ENCODE assay signal across 7 cellular contexts in the genomic region with DNA sequence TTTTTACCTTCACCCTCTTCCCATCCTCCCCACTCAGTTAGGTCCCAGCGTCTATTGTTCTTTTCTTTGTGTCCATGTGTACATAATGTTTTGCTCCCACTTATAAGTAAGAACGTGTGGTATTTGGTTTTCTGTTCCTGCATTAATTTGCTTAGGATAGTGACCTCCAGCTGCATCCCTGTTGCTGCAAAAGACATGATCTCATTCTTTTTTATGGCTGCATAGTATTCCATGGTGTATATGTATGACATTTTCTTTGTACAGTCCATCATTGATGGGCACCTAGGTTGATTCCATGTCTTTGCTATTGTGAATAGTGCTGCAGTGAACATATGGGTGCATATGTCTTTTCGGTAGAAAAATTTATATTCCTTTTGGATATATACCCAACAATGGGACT.
DNase-seq lines count a peak whose midpoint lies in the region; ATAC-seq and TF ChIP-seq lines count a peak whose summit lies in the region.
"Not testable (repeated sequence)": the region's sequence is repeated elsewhere in the genome, so short reads cannot be mapped to it uniquely, and the experiment has no call there.

No MANE protein-coding gene starts in this region.

- peaks cover 47 to 82% (median 64%) of the 10 kb centered on the region in 4 donors for H3K4me1 Mint-ChIP-seq in CD4-positive, CD25-positive, alpha-beta regulatory T cell
- H3K4me1 Mint-ChIP-seq in IgD-negative memory B cell (peaks cover 54 to 66% (median 55%) of the 10 kb centered on the region in 3 donors), memory B cell (peaks cover 59% of the 10 kb centered on the region)
- H3K4me1 Mint-ChIP-seq in activated CD4-positive, alpha-beta T cell treated with anti-CD3 and anti-CD28 coated beads, Interleukin-2, amount 10 ng/mL, durations not matched to agents 24 days and 14 days, result peaks cover 65% of the 10 kb centered on the region
- peaks cover 68% of the 10 kb centered on the region for H3K4me1 Mint-ChIP-seq in activated T-helper 17 cell treated with anti-CD3 and anti-CD28 coated beads, Interleukin-2, amount 50 U/mL, for 72 hours
- peaks cover 55% of the 10 kb centered on the region for H3K4me1 Mint-ChIP-seq in activated naive CD8-positive, alpha-beta T cell treated with anti-CD3 and anti-CD28 coated beads, Interleukin-2, amount 10 ng/mL, durations not matched to agents 7 days and 5 days

- intact Hi-C loops in activated CD4-positive, alpha-beta T cell treated with anti-CD3 and anti-CD28 coated beads, Interleukin-2, amount 10 ng/mL, durations not matched to agents 24 days and 14 days (cut with micrococcal nuclease), result loop anchor here (10.0 kb wide), 1 partner anchor 1145 kb away; no protein-coding TSS in a partner anchor
- intact Hi-C loops in spleen (cut with DNase I; ENCODE audit: low total_unique reads), result not testable (repeated sequence)

- H3K4me3 Mint-ChIP-seq in CD4-positive, CD25-positive, alpha-beta regulatory T cell; activated CD4-positive, alpha-beta T cell treated with anti-CD3 and anti-CD28 coated beads, Interleukin-2, amount 10 ng/mL, durations not matched to agents 24 days and 14 days; activated naive CD8-positive, alpha-beta T cell treated with anti-CD3 and anti-CD28 coated beads, Interleukin-2, amount 10 ng/mL, durations not matched to agents 7 days and 5 days; memory B cell: not testable (repeated sequence)
- peak overlapping the region in 1 of 4 donors; percentile 88 for H3K4me3 Mint-ChIP-seq in IgD-negative memory B cell
- H3K4me3 Mint-ChIP-seq in activated T-helper 17 cell treated with anti-CD3 and anti-CD28 coated beads, Interleukin-2, amount 50 U/mL, for 72 hours, result peak overlapping the region; percentile 83

- not testable (repeated sequence) for H3K36me3 ChIP-seq in CD4-positive, CD25-positive, alpha-beta regulatory T cell (ENCODE audit: control insufficient read depth, insufficient read depth, low read length); spleen

- not testable (repeated sequence) for H3K9me3 ChIP-seq in CD4-positive, CD25-positive, alpha-beta regulatory T cell (ENCODE audit: control insufficient read depth in 2 of 2, low read length in 2 of 2); spleen

- not testable (repeated sequence) for TF ChIP-seq CTCF in spleen (IDR thresholded peaks at IDR 0.05 in 8 of 11, conservative IDR thresholded peaks at IDR 0.05 in 3 of 11)

- POLR2A ChIA-PET in activated naive CD8-positive, alpha-beta T cell treated with anti-CD3 and anti-CD28 coated beads, Interleukin-2, amount 10 ng/mL, durations not matched to agents 7 days and 5 days (lab: Charles Lee), result not testable (repeated sequence)

- not testable (repeated sequence) for ATAC-seq in CD4-positive, CD25-positive, alpha-beta regulatory T cell (ENCODE audit: low read depth in 2 of 2); activated T-helper 17 cell treated with anti-CD3 and anti-CD28 coated beads, Interleukin-2, amount 50 U/mL, for 72 hours (replicated peaks); activated naive CD8-positive, alpha-beta T cell treated with anti-CD3 and anti-CD28 coated beads, Interleukin-2, amount 10 ng/mL, durations not matched to agents 7 days and 5 days (ENCODE audit: low read depth); memory B cell (ENCODE audit: low read depth)

- TF ChIP-seq POLR2A in spleen (IDR thresholded peaks at IDR 0.05), result not testable (repeated sequence)

- WGBS in spleen, 5 donors, result 94 to 98% (median 98%) methylated on average over 3 of the region's 3 CpGs

- peak overlapping the region; percentile 84 for H3K4me3 ChIP-seq in CD4-positive, CD25-positive, alpha-beta regulatory T cell (ENCODE audit: low read depth, low read length)
- H3K4me3 ChIP-seq in spleen, result not testable (repeated sequence)

- DNase-seq in CD4-positive, CD25-positive, alpha-beta regulatory T cell; activated CD4-positive, alpha-beta T cell treated with anti-CD3 and anti-CD28 coated beads, Interleukin-2, amount 10 ng/mL, durations not matched to agents 24 days and 14 days; activated naive CD8-positive, alpha-beta T cell treated with anti-CD3 and anti-CD28 coated beads, Interleukin-2, amount 10 ng/mL, durations not matched to agents 7 days and 5 days; memory B cell (ENCODE audit: low spot score in 2 of 2); spleen: not testable (repeated sequence)

- H3K27ac ChIP-seq in CD4-positive, CD25-positive, alpha-beta regulatory T cell (ENCODE audit: insufficient read depth, low read length, poor library complexity, severe bottlenecking), result not testable (repeated sequence)
- H3K27ac ChIP-seq in spleen, result peak overlapping the region in 7 of 8 donors; percentile 85 to 96 (median 92)

- H3K4me1 ChIP-seq in CD4-positive, CD25-positive, alpha-beta regulatory T cell (ENCODE audit: control insufficient read depth, insufficient read depth, low read length, poor library complexity, severe bottlenecking), result peaks cover 61% of the 10 kb centered on the region
- H3K4me1 ChIP-seq in spleen, result peaks cover 24 to 91% (median 66%) of the 10 kb centered on the region in 6 donors

- H3K36me3 Mint-ChIP-seq in CD4-positive, CD25-positive, alpha-beta regulatory T cell; IgD-negative memory B cell: not testable (repeated sequence)
- H3K36me3 Mint-ChIP-seq in activated CD4-positive, alpha-beta T cell treated with anti-CD3 and anti-CD28 coated beads, Interleukin-2, amount 10 ng/mL, durations not matched to agents 24 days and 14 days (ENCODE audit: low read depth), result peaks cover 28% of the 10 kb centered on the region
- peaks cover 41% of the 10 kb centered on the region for H3K36me3 Mint-ChIP-seq in activated T-helper 17 cell treated with anti-CD3 and anti-CD28 coated beads, Interleukin-2, amount 50 U/mL, for 72 hours (ENCODE audit: low read depth)
- H3K36me3 Mint-ChIP-seq in activated naive CD8-positive, alpha-beta T cell treated with anti-CD3 and anti-CD28 coated beads, Interleukin-2, amount 10 ng/mL, durations not matched to agents 7 days and 5 days, result peaks cover 20% of the 10 kb centered on the region
- peaks cover 11% of the 10 kb centered on the region for H3K36me3 Mint-ChIP-seq in memory B cell

- H3K9me3 Mint-ChIP-seq in CD4-positive, CD25-positive, alpha-beta regulatory T cell; IgD-negative memory B cell; activated CD4-positive, alpha-beta T cell treated with anti-CD3 and anti-CD28 coated beads, Interleukin-2, amount 10 ng/mL, durations not matched to agents 24 days and 14 days; activated T-helper 17 cell treated with anti-CD3 and anti-CD28 coated beads, Interleukin-2, amount 50 U/mL, for 72 hours; activated naive CD8-positive, alpha-beta T cell treated with anti-CD3 and anti-CD28 coated beads, Interleukin-2, amount 10 ng/mL, durations not matched to agents 7 days and 5 days; memory B cell: not testable (repeated sequence)

- not testable (repeated sequence) for H3K27me3 Mint-ChIP-seq in CD4-positive, CD25-positive, alpha-beta regulatory T cell; IgD-negative memory B cell; activated CD4-positive, alpha-beta T cell treated with anti-CD3 and anti-CD28 coated beads, Interleukin-2, amount 10 ng/mL, durations not matched to agents 24 days and 14 days; activated T-helper 17 cell treated with anti-CD3 and anti-CD28 coated beads, Interleukin-2, amount 50 U/mL, for 72 hours; activated naive CD8-positive, alpha-beta T cell treated with anti-CD3 and anti-CD28 coated beads, Interleukin-2, amount 10 ng/mL, durations not matched to agents 7 days and 5 days; memory B cell

- H3K27ac Mint-ChIP-seq in CD4-positive, CD25-positive, alpha-beta regulatory T cell, result peak overlapping the region in 1 of 3 donors; percentile 97
- H3K27ac Mint-ChIP-seq in IgD-negative memory B cell (peak overlapping the region; percentile 97 to 99 (median 99)), memory B cell (peak overlapping the region; percentile 99)
- H3K27ac Mint-ChIP-seq in activated CD4-positive, alpha-beta T cell treated with anti-CD3 and anti-CD28 coated beads, Interleukin-2, amount 10 ng/mL, durations not matched to agents 24 days and 14 days, result peak overlapping the region; percentile 51
- H3K27ac Mint-ChIP-seq in activated T-helper 17 cell treated with anti-CD3 and anti-CD28 coated beads, Interleukin-2, amount 50 U/mL, for 72 hours, result peak overlapping the region; percentile 94
- H3K27ac Mint-ChIP-seq in activated naive CD8-positive, alpha-beta T cell treated with anti-CD3 and anti-CD28 coated beads, Interleukin-2, amount 10 ng/mL, durations not matched to agents 7 days and 5 days, result peak overlapping the region; percentile 21

- H3K27me3 ChIP-seq in CD4-positive, CD25-positive, alpha-beta regulatory T cell (ENCODE audit: control insufficient read depth, insufficient read depth, low read length); spleen (replicated peaks in 1 of 7): not testable (repeated sequence)
